In the genomic region with DNA sequence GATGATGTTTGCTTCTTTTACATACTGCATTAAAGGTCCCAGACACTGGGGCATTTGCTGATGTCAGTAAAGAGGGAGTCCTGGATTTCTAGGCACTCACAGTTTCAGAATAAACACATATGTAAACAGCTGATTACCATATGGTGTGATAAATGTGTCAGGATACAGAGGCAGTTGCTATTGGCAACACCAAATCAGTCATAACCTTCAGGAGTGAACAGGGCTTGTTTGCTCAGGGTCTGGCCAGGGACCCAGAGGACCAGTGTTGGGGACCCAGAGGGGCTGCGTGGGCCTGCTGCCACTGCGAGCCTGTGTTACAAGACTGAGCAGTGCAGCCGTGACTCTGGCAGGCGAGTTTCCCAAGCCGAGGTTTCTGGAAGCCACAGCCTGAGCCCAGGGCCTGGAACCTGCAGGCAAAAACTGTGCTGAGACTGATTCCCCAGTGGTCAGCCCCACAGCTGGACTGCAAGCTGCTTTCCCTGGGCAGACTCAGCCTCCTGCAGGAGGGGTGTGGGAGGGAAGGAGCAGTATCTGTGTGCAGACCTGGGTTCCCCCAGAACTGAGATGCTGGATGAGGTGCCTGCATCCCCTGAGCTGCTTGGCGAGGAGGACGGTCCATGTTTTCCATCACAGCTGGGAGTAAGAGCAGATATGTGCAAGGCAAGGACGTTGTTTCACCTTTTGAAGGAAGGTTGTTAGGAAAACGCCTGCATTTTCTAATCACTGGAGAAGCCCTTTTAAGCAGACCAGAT, we compare ENCODE assay signal across 10 cellular contexts. TPM values are rescaled to one million over a fixed set of nuclear protein-coding genes. Genes with fewer than 3 reads are reported as not detected.
DNase-seq lines count a peak whose midpoint lies in the region; ATAC-seq and TF ChIP-seq lines count a peak whose summit lies in the region.
"Had no signal": no experiment of that assay in that cellular context is flagged by ENCODE, and none has a peak within 500 bp of the region (broad histone marks: within the 10 kb centered on the region; RNA-seq: fewer than 3 reads in every experiment).

No MANE protein-coding gene starts in this region.

- peak overlapping the region; percentile 90 for H3K27ac ChIP-seq in left ventricle myocardium inferior (replicated peaks)
- peak overlapping the region in 4 of 5 donors; percentile 8 to 65 (median 61) for H3K27ac ChIP-seq in stomach
- H3K27ac ChIP-seq: colonic mucosa had no signal

- peak overlapping the region in 3 of 5 experiments; percentile 7 to 33 (median 22) for H3K4me3 Mint-ChIP-seq in brain
- no peak overlapping the region for H3K4me3 Mint-ChIP-seq in activated naive CD4-positive, alpha-beta T cell treated with anti-CD3 and anti-CD28 coated beads, Interleukin-2, amount 10 ng/mL, durations not matched to agents 7 days and 5 days
- H3K4me3 Mint-ChIP-seq: stimulated activated naive CD8-positive, alpha-beta T cell treated with anti-CD3 and anti-CD28 coated beads, Interleukin-15, Interleukin-2, amounts not matched to agents 100 ng/mL and 50 ng/mL, for 24 hours had no signal

- DNase-seq in M059J (ENCODE audit: low read depth): peak; percentile 43
- DNase-seq in left ventricle myocardium inferior: peak; percentile 73
- no peak for DNase-seq in stomach
- DNase-seq in activated naive CD4-positive, alpha-beta T cell treated with anti-CD3 and anti-CD28 coated beads, Interleukin-2, amount 10 ng/mL, durations not matched to agents 7 days and 5 days: no peak
- DNase-seq in stimulated activated CD4-positive, alpha-beta T cell treated with anti-CD3 and anti-CD28 coated beads, Interleukin-1b, Interleukin-23, amount 100 ng/mL, for 48 hours: no peak
- DNase-seq: colonic mucosa, NCI-H187 had no signal

- WGBS in stomach, 5 donors: 31 to 44% (median 36%) methylated on average over 4 to 9 of the region's 9 CpGs

- no peak for TF ChIP-seq CTCF in brain (conservative IDR thresholded peaks at IDR 0.05)
- no peak for TF ChIP-seq CTCF in left ventricle myocardium inferior (IDR thresholded peaks at IDR 0.05; ENCODE audit: borderline replicate concordance)
- TF ChIP-seq CTCF in stomach (IDR thresholded peaks at IDR 0.05): no peak

- no peaks in the 10 kb centered on the region for H3K9me3 Mint-ChIP-seq in brain
- no peaks in the 10 kb centered on the region for H3K9me3 Mint-ChIP-seq in activated naive CD4-positive, alpha-beta T cell treated with anti-CD3 and anti-CD28 coated beads, Interleukin-2, amount 10 ng/mL, durations not matched to agents 7 days and 5 days
- H3K9me3 Mint-ChIP-seq: stimulated activated naive CD8-positive, alpha-beta T cell treated with anti-CD3 and anti-CD28 coated beads, Interleukin-15, Interleukin-2, amounts not matched to agents 100 ng/mL and 50 ng/mL, for 24 hours had no signal

- TF ChIP-seq EP300 in stomach (IDR thresholded peaks at IDR 0.05): no peak

- peaks cover 98% of the 10 kb centered on the region for H3K4me1 Mint-ChIP-seq in brain
- no peaks in the 10 kb centered on the region for H3K4me1 Mint-ChIP-seq in activated naive CD4-positive, alpha-beta T cell treated with anti-CD3 and anti-CD28 coated beads, Interleukin-2, amount 10 ng/mL, durations not matched to agents 7 days and 5 days

- no peak for TF ChIP-seq POLR2A in stomach (IDR thresholded peaks at IDR 0.05)

- no peaks in the 10 kb centered on the region for H3K27me3 Mint-ChIP-seq in brain
- peaks cover 52% of the 10 kb centered on the region for H3K27me3 Mint-ChIP-seq in activated naive CD4-positive, alpha-beta T cell treated with anti-CD3 and anti-CD28 coated beads, Interleukin-2, amount 10 ng/mL, durations not matched to agents 7 days and 5 days

- intact Hi-C loops in left ventricle myocardium inferior (cut with micrococcal nuclease) (no loop called here), stomach (cut with DNase I; ENCODE audit: low total_unique reads) (no loop called here)

- H3K36me3 ChIP-seq in left ventricle myocardium inferior: no peaks in the 10 kb centered on the region
- H3K36me3 ChIP-seq in stomach: no peaks in the 10 kb centered on the region
- H3K36me3 ChIP-seq: colonic mucosa had no signal

- H3K4me1 ChIP-seq in left ventricle myocardium inferior: peaks cover 100% of the 10 kb centered on the region
- H3K4me1 ChIP-seq in stomach: peaks cover 49 to 88% (median 71%) of the 10 kb centered on the region in 4 donors

- no peak for ATAC-seq in GM19467 (IDR thresholded peaks at IDR 0.05; ENCODE audit: unreplicated experiment)

- H3K27me3 ChIP-seq in left ventricle myocardium inferior (ENCODE audit: low read depth) (no peaks in the 10 kb centered on the region), stomach (no peaks in the 10 kb centered on the region)
- H3K27me3 ChIP-seq: colonic mucosa had no signal

- H3K9me3 ChIP-seq in left ventricle myocardium inferior (replicated peaks) (no peaks in the 10 kb centered on the region), stomach (no peaks in the 10 kb centered on the region)
- H3K9me3 ChIP-seq: colonic mucosa had no signal

- H3K36me3 Mint-ChIP-seq in brain: no peaks in the 10 kb centered on the region
- no peaks in the 10 kb centered on the region for H3K36me3 Mint-ChIP-seq in activated naive CD4-positive, alpha-beta T cell treated with anti-CD3 and anti-CD28 coated beads, Interleukin-2, amount 10 ng/mL, durations not matched to agents 7 days and 5 days

- peak overlapping the region; percentile 36 to 94 (median 78) for H3K27ac Mint-ChIP-seq in brain
- H3K27ac Mint-ChIP-seq in activated naive CD4-positive, alpha-beta T cell treated with anti-CD3 and anti-CD28 coated beads, Interleukin-2, amount 10 ng/mL, durations not matched to agents 7 days and 5 days: no peak overlapping the region
- H3K27ac Mint-ChIP-seq: stimulated activated naive CD8-positive, alpha-beta T cell treated with anti-CD3 and anti-CD28 coated beads, Interleukin-15, Interleukin-2, amounts not matched to agents 100 ng/mL and 50 ng/mL, for 24 hours had no signal

- CTCF ChIA-PET in activated naive CD4-positive, alpha-beta T cell treated with anti-CD3 and anti-CD28 coated beads, Interleukin-2, amount 10 ng/mL, durations not matched to agents 7 days and 5 days (lab: Charles Lee): no interaction called here

- H3K4me3 ChIP-seq in left ventricle myocardium inferior (peak overlapping the region; percentile 10), stomach (no peak overlapping the region)
- H3K4me3 ChIP-seq: colonic mucosa had no signal

RNA-seq across cellular contexts. Expression of a gene that starts 23.6 kb away (rescaled TPM):
- 14.9 and 17.2 TPM in 2 replicates for total RNA-seq in M059J (2014; rRNA removed; shearing (Covaris generic))
- polyA plus RNA-seq in brain (ENCODE audit: insufficient read depth, low read depth, low replicate concordance) (7.0 TPM), stomach (10 to 100 TPM in 1 of 3 donors, 1 to 10 TPM in 2; 9.7 to 25.1 (median 9.8) TPM)
- total RNA-seq in left ventricle myocardium inferior (10.0 TPM), stomach (10 to 100 TPM; 32.1 to 55.4 (median 37.1) TPM)

Comparison
In these comparisons a context has a peak if more than half of its experiments do, and no peak if none do; other contexts are left out.
1. DNase-seq: peak in M059J (single experiment) and left ventricle myocardium inferior (single experiment); none in stomach (single experiment), activated naive CD4-positive, alpha-beta T cell treated with anti-CD3 and anti-CD28 coated beads, Interleukin-2, amount 10 ng/mL, durations not matched to agents 7 days and 5 days (single experiment) and stimulated activated CD4-positive, alpha-beta T cell treated with anti-CD3 and anti-CD28 coated beads, Interleukin-1b, Interleukin-23, amount 100 ng/mL, for 48 hours (single experiment).